Comparison of ENCODE assay signal across 14 cellular contexts in the genomic region with DNA sequence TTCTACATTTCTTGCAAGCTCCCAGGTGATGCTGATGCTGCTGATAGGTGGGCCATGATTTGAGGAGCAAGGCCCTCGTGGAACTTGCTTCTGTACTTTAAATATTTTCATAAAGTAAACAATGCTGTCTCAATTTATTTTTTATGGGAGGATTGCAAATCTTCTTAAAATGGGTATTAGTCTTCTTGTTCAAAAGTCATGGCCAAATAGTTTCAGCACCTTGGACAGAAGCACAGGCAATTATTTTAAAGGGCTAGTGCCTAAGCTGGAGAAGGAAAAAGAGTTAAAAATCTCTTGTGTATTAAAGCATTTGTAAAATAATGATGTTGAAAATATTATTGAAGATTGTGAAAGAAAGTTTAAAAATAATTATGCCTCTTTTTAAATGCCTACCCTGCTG. TPM values are rescaled to one million over a fixed set of nuclear protein-coding genes. Genes with fewer than 3 reads are reported as not detected.
DNase-seq lines count a peak whose midpoint lies in the region; ATAC-seq and TF ChIP-seq lines count a peak whose summit lies in the region.
"Had no signal": no experiment of that assay in that cellular context is flagged by ENCODE, and none has a peak within 500 bp of the region (broad histone marks: within the 10 kb centered on the region; RNA-seq: fewer than 3 reads in every experiment).

No MANE protein-coding gene starts in this region.

- ATAC-seq in SK-N-SH treated with all-trans-retinoic acid at 6 μM for 48 hours (no peak), GM18858 (IDR thresholded peaks at IDR 0.05; ENCODE audit: unreplicated experiment) (no peak), HG02938 (IDR thresholded peaks at IDR 0.05; ENCODE audit: unreplicated experiment) (no peak)

- no peak for TF ChIP-seq RAD21 in SK-N-SH (IDR thresholded peaks at IDR 0.05; ENCODE audit: low read length)

- CTCF ChIA-PET in SK-N-SH (lab: Yijun Ruan, JAX): no interaction called here

- no peaks in the 10 kb centered on the region for H3K9me3 ChIP-seq in SK-N-SH
- no peaks in the 10 kb centered on the region for H3K9me3 ChIP-seq in SJCRH30 (replicated peaks)
- H3K9me3 ChIP-seq in neuronal stem cell (replicated peaks in 1 of 2; ENCODE audit: control insufficient read depth in 2 of 2, insufficient read depth in 1 of 2, low read depth in 1 of 2, low read length in 2 of 2): no peaks in the 10 kb centered on the region

- H3K4me3 ChIP-seq in SK-N-SH (ENCODE audit: low read depth in 2 of 2, low read length in 1 of 2) (no peak overlapping the region), SJCRH30 (no peak overlapping the region), neuronal stem cell (ENCODE audit: low read length in 2 of 2) (no peak overlapping the region)
- H3K4me3 ChIP-seq: dorsolateral prefrontal cortex, tibial nerve had no signal

- WGBS in SK-N-SH (ENCODE audit: low lambda C conversion rate): 0% methylated on average over 1 of the region's 1 CpG
- WGBS in neuronal stem cell (ENCODE audit: extremely low coverage in 2 of 2, insufficient read length in 2 of 2, insufficient replicate concordance in 1 of 2), 2 donors: no CpG with 5 or more reads among the region's 1 CpG

- H3K27ac ChIP-seq in SK-N-SH (ENCODE audit: low read depth in 2 of 2, low read length in 1 of 2) (no peak overlapping the region), SJCRH30 (no peak overlapping the region), neuronal stem cell (replicated peaks; ENCODE audit: low read length) (no peak overlapping the region)
- H3K27ac ChIP-seq: dorsolateral prefrontal cortex, tibial nerve had no signal

- DNase-seq in SK-N-SH: no peak
- DNase-seq in SJCRH30: peak; percentile 12 to 61
- DNase-seq in erythroblast (lab: John Stamatoyannopoulos, UW): peak; percentile 5 to 25
- peak; percentile 55 for DNase-seq in neuronal stem cell (ENCODE audit: low spot score)
- no peak for DNase-seq in globus pallidus (ENCODE audit: low spot score)
- DNase-seq: activated CD4-positive, alpha-beta T cell treated with anti-CD3 and anti-CD28 coated beads, Interleukin-2, amount 50 U/mL, for 48 hours; dorsolateral prefrontal cortex; NCI-H1092; NCI-H526; SW 1271 had no signal

- H3K79me1 ChIP-seq in neuronal stem cell (ENCODE audit: low read depth, low read length): no peaks in the 10 kb centered on the region

- no peak overlapping the region for H3K14ac ChIP-seq in neuronal stem cell (ENCODE audit: low read length)

- no peak overlapping the region for H2BK12ac ChIP-seq in neuronal stem cell (ENCODE audit: low read length)

- no peak overlapping the region for H3K4ac ChIP-seq in neuronal stem cell (ENCODE audit: low read length)

- H3K36me3 ChIP-seq in SK-N-SH (replicated peaks in 1 of 2; ENCODE audit: control insufficient read depth in 1 of 2, insufficient read depth in 2 of 2, low read length in 1 of 2) (no peaks in the 10 kb centered on the region), SJCRH30 (no peaks in the 10 kb centered on the region), neuronal stem cell (replicated peaks in 1 of 2; ENCODE audit: control insufficient read depth in 2 of 2, insufficient read depth in 2 of 2, low read length in 2 of 2) (no peaks in the 10 kb centered on the region)
- H3K36me3 ChIP-seq: tibial nerve had no signal

- H3K9me2 ChIP-seq in SK-N-SH: no peaks in the 10 kb centered on the region

- no peak overlapping the region for H2AK5ac ChIP-seq in neuronal stem cell (ENCODE audit: low read depth, low read length)

- TF ChIP-seq CTCF in SK-N-SH (IDR thresholded peaks at IDR 0.05): no peak

- H4K8ac ChIP-seq in neuronal stem cell (ENCODE audit: low read depth, low read length): no peak overlapping the region

- no peak overlapping the region for H2BK120ac ChIP-seq in neuronal stem cell (ENCODE audit: low read depth, low read length)

- TF ChIP-seq EP300 in SK-N-SH (IDR thresholded peaks at IDR 0.05; ENCODE audit: borderline replicate concordance in 1 of 2, low read depth in 1 of 2, low read length in 1 of 2): no peak

- no peak overlapping the region for H3K18ac ChIP-seq in neuronal stem cell (ENCODE audit: low read length)

- H3K4me2 ChIP-seq in SK-N-SH (no peak overlapping the region), neuronal stem cell (ENCODE audit: insufficient read depth, low read length, poor library complexity, severe bottlenecking) (no peak overlapping the region)

- no peak overlapping the region for H3K23ac ChIP-seq in neuronal stem cell (ENCODE audit: low read depth, low read length, poor library complexity)

- no peaks in the 10 kb centered on the region for H3F3A ChIP-seq in SK-N-SH (replicated peaks; ENCODE audit: insufficient read depth)

- no peak overlapping the region for H4K91ac ChIP-seq in neuronal stem cell (ENCODE audit: low read depth, low read length, poor library complexity)

- H3K4me1 ChIP-seq in SK-N-SH (ENCODE audit: control insufficient read depth in 1 of 2, insufficient read depth in 2 of 2, low read depth in 1 of 2, low read length in 1 of 2) (no peaks in the 10 kb centered on the region; a peak in 1 of 4 replicates), SJCRH30 (no peaks in the 10 kb centered on the region), neuronal stem cell (ENCODE audit: control insufficient read depth in 2 of 2, insufficient read depth in 1 of 2, low read depth in 1 of 2, low read length in 2 of 2) (no peaks in the 10 kb centered on the region)
- H3K4me1 ChIP-seq: tibial nerve had no signal

- no peak overlapping the region for H2AFZ ChIP-seq in SK-N-SH (ENCODE audit: low read depth)
- H2AFZ ChIP-seq in neuronal stem cell (ENCODE audit: low read length): no peak overlapping the region

- H3K79me2 ChIP-seq in SK-N-SH (ENCODE audit: insufficient read depth): no peaks in the 10 kb centered on the region

- H2BK5ac ChIP-seq in neuronal stem cell (ENCODE audit: low read length): no peak overlapping the region

- H2BK15ac ChIP-seq in neuronal stem cell (ENCODE audit: low read length): no peak overlapping the region

- POLR2A ChIA-PET in SK-N-SH (lab: Yijun Ruan, JAX): interaction anchor here (0.5 kb wide), 1 partner anchor 332 kb away, joined by 3 read pairs; no protein-coding TSS in a partner anchor

- H4K20me1 ChIP-seq in SK-N-SH (ENCODE audit: insufficient read depth): no peaks in the 10 kb centered on the region

- no peak for TF ChIP-seq POLR2A in erythroblast (IDR thresholded peaks at IDR 0.05; ENCODE audit: low read length)

- no peaks in the 10 kb centered on the region for H3K27me3 ChIP-seq in SK-N-SH (ENCODE audit: insufficient read depth)
- H3K27me3 ChIP-seq in SJCRH30: no peaks in the 10 kb centered on the region
- no peaks in the 10 kb centered on the region for H3K27me3 ChIP-seq in neuronal stem cell (ENCODE audit: control insufficient read depth in 3 of 3, insufficient read depth in 3 of 3, low read depth in 1 of 3, low read length in 3 of 3)
- H3K27me3 ChIP-seq: tibial nerve had no signal

- H3K9ac ChIP-seq in SK-N-SH: no peak overlapping the region
- no peak overlapping the region for H3K9ac ChIP-seq in neuronal stem cell (ENCODE audit: low read depth, low read length, poor library complexity)

TF ChIP-seq in SK-N-SH treated with all-trans-retinoic acid at 6 μM for 48 hours, 23 proteins besides CTCF, POLR2A, EP300 and RAD21 (continues in another document):
- TF ChIP-seq TCF4 (CRISPR knock-in tag; IDR thresholded peaks at IDR 0.05; ENCODE audit: borderline replicate concordance): no peak
- no peak for TF ChIP-seq PATZ1 (CRISPR knock-in tag; IDR thresholded peaks at IDR 0.05; ENCODE audit: borderline replicate concordance)
- TF ChIP-seq ZNF70 (CRISPR knock-in tag; IDR thresholded peaks at IDR 0.05): no peak
- TF ChIP-seq ZNF8 (CRISPR knock-in tag; IDR thresholded peaks at IDR 0.05): no peak
- no peak for TF ChIP-seq TOX (CRISPR knock-in tag; IDR thresholded peaks at IDR 0.05; ENCODE audit: borderline replicate concordance)
- no peak for TF ChIP-seq POU6F1 (CRISPR knock-in tag; IDR thresholded peaks at IDR 0.05; ENCODE audit: borderline replicate concordance, low read depth)
- no peak for TF ChIP-seq ZFP30 (CRISPR knock-in tag; IDR thresholded peaks at IDR 0.05)
- TF ChIP-seq BACH2 (CRISPR knock-in tag; IDR thresholded peaks at IDR 0.05; ENCODE audit: borderline replicate concordance): no peak

RNA-seq across cellular contexts. Expression of gene GPR139, which starts 50.5 kb away (rescaled TPM):
- polyA plus RNA-seq in SK-N-SH (2012; rRNA removed): not detected in 2 replicates
- polyA plus RNA-seq in SK-N-SH (2012; cell fraction: cytosol; rRNA removed): not detected in 2 replicates
- not detected in 2 replicates for polyA plus RNA-seq in SK-N-SH (2012; cell fraction: nucleus; rRNA removed)
- total RNA-seq in SJCRH30 (2014; rRNA removed; shearing (Covaris generic)): not detected in 2 replicates
- 0.20 TPM for polyA plus RNA-seq in neuronal stem cell (2013, experiment 1 of 2)
- polyA plus RNA-seq in neuronal stem cell (2013, experiment 2 of 2): 0.28 TPM
- total RNA-seq: tibial nerve had no signal

Comparison
In these comparisons a context has a peak if more than half of its experiments do, and no peak if none do; other contexts are left out.
1. DNase-seq: peak in SJCRH30 (2 of 2), erythroblast (2 of 2) and neuronal stem cell (single experiment); none in SK-N-SH (single experiment) and globus pallidus (single experiment).